In the genomic region with DNA sequence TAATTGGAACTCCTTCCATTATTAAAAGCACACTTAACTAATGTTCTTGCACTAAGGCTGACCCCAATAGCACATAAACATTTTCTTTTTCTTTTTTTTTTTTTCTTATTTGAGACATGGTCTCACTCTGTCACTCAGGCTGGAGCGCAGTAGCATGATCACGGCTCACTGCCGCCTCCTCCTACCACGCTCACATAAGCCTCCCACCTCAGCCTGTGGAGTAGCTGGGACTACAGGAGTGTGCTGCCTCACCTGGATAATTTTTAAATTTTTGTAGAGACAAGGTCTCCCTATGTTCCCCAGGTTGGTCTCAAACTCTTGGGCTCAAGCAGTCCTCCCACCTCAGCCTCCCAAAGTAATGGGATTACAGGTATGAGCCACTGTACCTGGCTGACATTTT, we compare ENCODE assay signal across 17 cellular contexts. TPM values are rescaled to one million over a fixed set of nuclear protein-coding genes. Genes with fewer than 3 reads are reported as not detected.
DNase-seq lines count a peak whose midpoint lies in the region; ATAC-seq, FAIRE-seq and TF ChIP-seq lines count a peak whose summit lies in the region.
"Had no signal": no experiment of that assay in that cellular context is flagged by ENCODE, and none has a peak within 500 bp of the region (broad histone marks: within the 10 kb centered on the region; RNA-seq: fewer than 3 reads in every experiment).

No MANE protein-coding gene starts in this region.

- peak overlapping the region; percentile 73 for H3K4me3 Mint-ChIP-seq in activated T-cell treated with anti-CD3 and anti-CD28 coated beads, Interleukin-2, amount 50 U/mL, for 24 hours
- H3K4me3 Mint-ChIP-seq in stimulated activated effector memory CD8-positive, alpha-beta T cell treated with anti-CD3 and anti-CD28 coated beads, Interleukin-12 subunit alpha, Interleukin-12 subunit beta, amount 100 ng/mL, for 72 hours, result peak overlapping the region; percentile 86

- no peak for DNase-seq in activated T-cell treated with anti-CD3 and anti-CD28 coated beads, Interleukin-2, amount 50 U/mL, for 24 hours
- DNase-seq in activated T-cell treated with anti-CD3 and anti-CD28 coated beads for 4 hours (no peak), SK-N-MC (ENCODE audit: low read depth, low spot score) (no peak), hepatocyte (ENCODE audit: low spot score) (no peak), urothelium cell line (ENCODE audit: low spot score) (no peak), dedifferentiated amniotic fluid mesenchymal stem cell (ENCODE audit: extremely low spot score) (no peak), NCI-H82 treated with DMSO at 0.1 percent for 48 hours (lab: John Stamatoyannopoulos, UW; ENCODE audit: unreplicated experiment) (no peak)
- no peak for DNase-seq in stimulated activated effector memory CD8-positive, alpha-beta T cell treated with anti-CD3 and anti-CD28 coated beads, Interleukin-12 subunit alpha, Interleukin-12 subunit beta, amount 100 ng/mL, for 72 hours (ENCODE audit: low spot score in 2 of 2)
- DNase-seq: activated CD4-positive, alpha-beta T cell treated with anti-CD3 and anti-CD28 coated beads, Interleukin-2, amount 10 ng/mL, durations not matched to agents 24 days and 14 days; effector CD8-positive, alpha-beta T cell; NCI-H1048; NCI-H2227 treated with DMSO at 0.1 percent for 48 hours; OCI-M1; T-cell had no signal

- no peak for ATAC-seq in stimulated activated effector memory CD8-positive, alpha-beta T cell treated with anti-CD3 and anti-CD28 coated beads, Interleukin-12 subunit alpha, Interleukin-12 subunit beta, amount 100 ng/mL, for 72 hours
- ATAC-seq: body of pancreas, T-cell had no signal

- H2AFZ ChIP-seq in hepatocyte, result peak overlapping the region; percentile 88

- H3K4me3 ChIP-seq in SK-N-MC (no peak overlapping the region), hepatocyte (no peak overlapping the region)

- TF ChIP-seq CTCF in hepatocyte (IDR thresholded peaks at IDR 0.05; ENCODE audit: poor library complexity), result no peak

- 89% methylated on average over 4 of the region's 4 CpGs for WGBS in hepatocyte (ENCODE audit: low lambda C conversion rate, missing lambda C conversion rate)

- H3K9me3 ChIP-seq in SK-N-MC (ENCODE audit: low read depth, low read length), result no peaks in the 10 kb centered on the region
- no peaks in the 10 kb centered on the region for H3K9me3 ChIP-seq in hepatocyte (ENCODE audit: low read depth)
- H3K9me3 ChIP-seq: A549, body of pancreas had no signal

- H3K36me3 ChIP-seq in SK-N-MC (ENCODE audit: insufficient read depth, low read length), result no peaks in the 10 kb centered on the region
- H3K36me3 ChIP-seq in hepatocyte (replicated peaks; ENCODE audit: insufficient read depth, low read depth), result no peaks in the 10 kb centered on the region

- no peaks in the 10 kb centered on the region for H3K27me3 ChIP-seq in hepatocyte
- H3K27me3 ChIP-seq: body of pancreas had no signal

- no peaks in the 10 kb centered on the region for H3K9me2 ChIP-seq in hepatocyte (replicated peaks; ENCODE audit: insufficient read depth)

- peaks cover 30% of the 10 kb centered on the region for H4K20me1 ChIP-seq in hepatocyte (ENCODE audit: insufficient read depth, poor library complexity, severe bottlenecking)

- H3K9ac ChIP-seq in SK-N-MC (ENCODE audit: insufficient read length), result no peak overlapping the region

- no peaks in the 10 kb centered on the region for H3K27me3 Mint-ChIP-seq in activated T-cell treated with anti-CD3 and anti-CD28 coated beads, Interleukin-2, amount 50 U/mL, for 24 hours
- H3K27me3 Mint-ChIP-seq: activated CD4-positive, alpha-beta T cell treated with anti-CD3 and anti-CD28 coated beads, Interleukin-2, amount 10 ng/mL, durations not matched to agents 24 days and 14 days; T-cell had no signal

- no peaks in the 10 kb centered on the region for H3K9me3 Mint-ChIP-seq in activated T-cell treated with anti-CD3 and anti-CD28 coated beads, Interleukin-2, amount 50 U/mL, for 24 hours
- no peaks in the 10 kb centered on the region for H3K9me3 Mint-ChIP-seq in stimulated activated effector memory CD8-positive, alpha-beta T cell treated with anti-CD3 and anti-CD28 coated beads, Interleukin-12 subunit alpha, Interleukin-12 subunit beta, amount 100 ng/mL, for 72 hours
- H3K9me3 Mint-ChIP-seq: activated CD4-positive, alpha-beta T cell treated with anti-CD3 and anti-CD28 coated beads, Interleukin-2, amount 10 ng/mL, durations not matched to agents 24 days and 14 days; T-cell had no signal

- H3K4me2 ChIP-seq in hepatocyte, result peak overlapping the region; percentile 74

- H3K79me2 ChIP-seq in hepatocyte, result peaks cover 32% of the 10 kb centered on the region

- H3K4me1 ChIP-seq in hepatocyte (ENCODE audit: insufficient read depth), result peaks cover 25% of the 10 kb centered on the region

- FAIRE-seq in urothelium cell line (lab: Jason Lieb, UNC), result no peak
- FAIRE-seq: A549, frontal cortex had no signal

- H3K27ac ChIP-seq in SK-N-MC (peak overlapping the region; percentile 60), hepatocyte (peak overlapping the region; percentile 94)

- H3K4me1 Mint-ChIP-seq in activated T-cell treated with anti-CD3 and anti-CD28 coated beads, Interleukin-2, amount 50 U/mL, for 24 hours (ENCODE audit: low read depth), result peaks cover 46% of the 10 kb centered on the region
- peaks cover 59% of the 10 kb centered on the region for H3K4me1 Mint-ChIP-seq in stimulated activated effector memory CD8-positive, alpha-beta T cell treated with anti-CD3 and anti-CD28 coated beads, Interleukin-12 subunit alpha, Interleukin-12 subunit beta, amount 100 ng/mL, for 72 hours

- H3K27ac Mint-ChIP-seq in activated T-cell treated with anti-CD3 and anti-CD28 coated beads, Interleukin-2, amount 50 U/mL, for 24 hours, result no peak overlapping the region
- H3K27ac Mint-ChIP-seq in stimulated activated effector memory CD8-positive, alpha-beta T cell treated with anti-CD3 and anti-CD28 coated beads, Interleukin-12 subunit alpha, Interleukin-12 subunit beta, amount 100 ng/mL, for 72 hours, result no peak overlapping the region

- H3K36me3 Mint-ChIP-seq in activated T-cell treated with anti-CD3 and anti-CD28 coated beads, Interleukin-2, amount 50 U/mL, for 24 hours (ENCODE audit: low read depth), result peaks cover 5% of the 10 kb centered on the region
- peaks cover 40% of the 10 kb centered on the region for H3K36me3 Mint-ChIP-seq in stimulated activated effector memory CD8-positive, alpha-beta T cell treated with anti-CD3 and anti-CD28 coated beads, Interleukin-12 subunit alpha, Interleukin-12 subunit beta, amount 100 ng/mL, for 72 hours
- H3K36me3 Mint-ChIP-seq: T-cell had no signal

RNA-seq across cellular contexts. Expression of a gene that starts 1.2 kb away (rescaled TPM):
- 46.2 and 55.6 TPM in 2 replicates for total RNA-seq in hepatocyte
- 18.5 and 23.0 TPM in 2 replicates for polyA plus RNA-seq in hepatocyte

RNA-seq across cellular contexts. Expression of a gene that starts 51.4 kb away (rescaled TPM):
- total RNA-seq in hepatocyte, result 114 and 141 TPM in 2 replicates
- 168 and 171 TPM in 2 replicates for polyA plus RNA-seq in hepatocyte
